8 cellular contexts compared by ENCODE assay signal in the genomic region with DNA sequence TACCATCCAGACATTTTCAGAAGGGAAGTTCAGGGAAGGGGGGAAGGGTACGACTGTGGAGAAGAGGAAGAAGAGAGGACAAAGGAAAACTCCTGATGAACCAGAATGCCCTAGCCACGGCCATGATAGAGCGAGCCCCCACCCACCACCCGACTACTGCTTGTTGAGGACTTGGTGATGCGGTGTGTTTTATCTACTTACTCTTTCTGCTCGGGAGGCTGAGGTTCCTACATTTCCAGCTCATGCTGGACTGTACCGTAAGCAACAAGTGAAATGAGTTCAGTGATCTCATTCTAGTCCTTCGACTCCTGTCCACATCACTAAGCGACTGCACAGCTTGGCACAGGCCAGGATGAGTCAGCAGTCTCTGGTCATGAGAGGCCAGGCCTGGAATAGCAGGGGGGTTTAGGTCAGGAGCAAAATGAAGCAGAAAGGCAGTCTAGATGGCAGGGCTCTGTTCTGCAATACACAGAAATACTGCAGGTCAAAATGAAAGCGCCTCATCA.
DNase-seq lines count a peak whose midpoint lies in the region; ATAC-seq and TF ChIP-seq lines count a peak whose summit lies in the region.

No MANE protein-coding gene starts in this region.

- DNase-seq in HFF-Myc (ENCODE audit: extremely low read depth, low read depth) (peak; percentile 91), occipital lobe (lab: John Stamatoyannopoulos, UW) (peak; percentile 72), NCI-H526 treated with DMSO at 0.1 percent for 48 hours (lab: John Stamatoyannopoulos, UW) (no peak), NCI-H510A treated with DMSO at 0.1 percent for 48 hours (lab: John Stamatoyannopoulos, UW) (no peak), DMS79 (lab: John Stamatoyannopoulos, UW) (no peak)

- peaks cover 4 to 66% (median 33%) of the 10 kb centered on the region in 3 donors for H3K4me1 ChIP-seq in gastroesophageal sphincter

- TF ChIP-seq CTCF in HFF-Myc (IDR thresholded peaks at IDR 0.05; ENCODE audit: low read depth, low read length, missing control alignments) (no peak), WI38 (IDR thresholded peaks at IDR 0.05; ENCODE audit: low read depth, low read length) (no peak), gastroesophageal sphincter (IDR thresholded peaks at IDR 0.05) (peak in 2 of 4 experiments; percentile 13 to 22)

- H3K27ac ChIP-seq in gastroesophageal sphincter = peak overlapping the region; percentile 91 to 100 (median 94)

- no peak for TF ChIP-seq EP300 in gastroesophageal sphincter (IDR thresholded peaks at IDR 0.05)

- peak; percentile 67 to 71 for TF ChIP-seq POLR2A in gastroesophageal sphincter (IDR thresholded peaks at IDR 0.05)

- H3K4me3 ChIP-seq in HFF-Myc (replicated peaks; ENCODE audit: low read depth, low read length) (peak overlapping the region; percentile 60), WI38 (ENCODE audit: low read depth, low read length) (peak overlapping the region; percentile 68), gastroesophageal sphincter (peak overlapping the region; percentile 53 to 68)

- H3K9me3 ChIP-seq in gastroesophageal sphincter = no peaks in the 10 kb centered on the region

- H3K27me3 ChIP-seq in gastroesophageal sphincter = no peaks in the 10 kb centered on the region

- H3K36me3 ChIP-seq in gastroesophageal sphincter = no peaks in the 10 kb centered on the region

- WGBS in gastroesophageal sphincter (ENCODE audit: low coverage in 1 of 2), 2 donors = 3 to 4% methylated on average over 10 of the region's 10 CpGs

- peak; percentile 94 for ATAC-seq in gastroesophageal sphincter
- no peak for ATAC-seq in HG02763 (IDR thresholded peaks at IDR 0.05; ENCODE audit: unreplicated experiment)

Comparison
In these comparisons a context has a peak if more than half of its experiments do, and no peak if none do; other contexts are left out.
1. DNase-seq: peak in HFF-Myc (single experiment) and occipital lobe (single experiment); none in NCI-H526 treated with DMSO at 0.1 percent for 48 hours (single experiment), NCI-H510A treated with DMSO at 0.1 percent for 48 hours (single experiment) and DMS79 (single experiment).
2. Peak in every context shown above with its lines, with median percentiles within 50 percentile points of each other: H3K4me3 ChIP-seq.